Comparison of ENCODE assay signal across 15 cellular contexts in the genomic region with DNA sequence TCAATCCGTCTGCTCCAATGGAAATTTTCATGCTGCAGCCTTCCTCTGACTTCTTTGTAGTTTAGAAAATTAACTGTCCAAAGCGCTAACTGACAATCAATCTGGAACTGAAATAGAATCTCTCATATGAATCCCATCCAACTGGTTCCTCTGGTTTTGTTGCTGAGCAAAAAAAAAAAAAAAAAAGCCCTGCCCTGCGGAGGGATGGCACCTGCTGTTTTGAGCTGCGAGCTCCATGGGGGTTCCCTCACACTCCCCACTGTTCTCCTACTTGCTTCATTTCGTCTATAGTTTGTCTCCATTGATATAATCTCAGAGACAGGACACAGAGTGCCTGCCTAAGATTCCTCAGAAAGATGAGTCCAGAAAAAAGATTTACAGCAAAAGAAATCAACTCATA.
DNase-seq lines count a peak whose midpoint lies in the region; ATAC-seq lines count a peak whose summit lies in the region.
"Had no signal": no experiment of that assay in that cellular context is flagged by ENCODE, and none has a peak within 500 bp of the region (broad histone marks: within the 10 kb centered on the region; RNA-seq: fewer than 3 reads in every experiment).

No MANE protein-coding gene starts in this region.

- no peak for ATAC-seq in GM18867 (IDR thresholded peaks at IDR 0.05; ENCODE audit: unreplicated experiment)
- no peak for ATAC-seq in HG02610 (IDR thresholded peaks at IDR 0.05; ENCODE audit: unreplicated experiment)
- ATAC-seq: activated CD8-positive, alpha-beta T cell treated with anti-CD3 and anti-CD28 coated beads for 36 hours; effector memory CD8-positive, alpha-beta T cell had no signal

- peak; percentile 47 for DNase-seq in DMS153 (lab: John Stamatoyannopoulos, UW)
- peak; percentile 13 for DNase-seq in NCI-H128 (lab: John Stamatoyannopoulos, UW; ENCODE audit: unreplicated experiment)
- DNase-seq in NCI-H526 (lab: John Stamatoyannopoulos, UW), result peak; percentile 74 to 91
- DNase-seq in left kidney (ENCODE audit: low read depth, low spot score), result peak; percentile 45
- DNase-seq in DMS 273 treated with DMSO at 0.1 percent for 48 hours (lab: John Stamatoyannopoulos, UW), result no peak
- no peak for DNase-seq in NCI-H2227 treated with DMSO at 0.1 percent for 48 hours (lab: John Stamatoyannopoulos, UW)
- DNase-seq: activated CD8-positive, alpha-beta T cell treated with anti-CD3 and anti-CD28 coated beads for 36 hours; caudate nucleus; effector memory CD8-positive, alpha-beta T cell; KG1; NCI-H1930; stimulated activated CD4-positive, alpha-beta T cell treated with anti-CD3 and anti-CD28 coated beads, Interleukin-15, amount 100 ng/mL, for 24 hours; stomach had no signal

Comparison
In these comparisons a context has a peak if more than half of its experiments do, and no peak if none do; other contexts are left out.
1. DNase-seq: peak in DMS153 (single experiment), NCI-H128 (single experiment), NCI-H526 (2 of 2) and left kidney (single experiment); none in DMS 273 treated with DMSO at 0.1 percent for 48 hours (single experiment) and NCI-H2227 treated with DMSO at 0.1 percent for 48 hours (single experiment).